13 cellular contexts compared by ENCODE assay signal in genomic region chr18:58230438-58231179, GRCh38.
A peak's percentile ranks its signal among the peaks of the same experiment; 100 is the strongest.
DNase-seq lines count a peak whose midpoint lies in the region; ATAC-seq, FAIRE-seq and TF ChIP-seq lines count a peak whose summit lies in the region.
"Had no signal": no experiment of that assay in that cellular context is flagged by ENCODE, and none has a peak within 500 bp of the region (broad histone marks: within the 10 kb centered on the region; RNA-seq: fewer than 3 reads in every experiment).

No MANE protein-coding gene starts in this region.

- H3K27me3 Mint-ChIP-seq in GM23338 (ENCODE audit: insufficient read depth, low read depth, poor library complexity), result peaks cover under 1% of the 10 kb centered on the region
- no peaks in the 10 kb centered on the region for H3K27me3 Mint-ChIP-seq in activated naive CD4-positive, alpha-beta T cell treated with anti-CD3 and anti-CD28 coated beads, Interleukin-2, amount 10 ng/mL, durations not matched to agents 7 days and 5 days
- H3K27me3 Mint-ChIP-seq: activated naive CD8-positive, alpha-beta T cell had no signal

- no peaks in the 10 kb centered on the region for H3K9me2 ChIP-seq in GM23338 (ENCODE audit: insufficient read depth)

- H3K9me3 ChIP-seq in kidney (ENCODE audit: control insufficient read depth in 1 of 2, low read length in 2 of 2) (no peaks in the 10 kb centered on the region), gastrocnemius medialis (no peaks in the 10 kb centered on the region)

- peak overlapping the region; percentile 79 for H3K27ac Mint-ChIP-seq in GM23338
- no peak overlapping the region for H3K27ac Mint-ChIP-seq in activated naive CD4-positive, alpha-beta T cell treated with anti-CD3 and anti-CD28 coated beads, Interleukin-2, amount 10 ng/mL, durations not matched to agents 7 days and 5 days
- H3K27ac Mint-ChIP-seq: activated naive CD8-positive, alpha-beta T cell had no signal

- H4K20me1 ChIP-seq in GM23338 (replicated peaks; ENCODE audit: insufficient read depth), result no peaks in the 10 kb centered on the region; the same call in 1 of the 2 replicates

- intact Hi-C loops in kidney (cut with DNase I), result no loop called here
- intact Hi-C loops in gastrocnemius medialis (cut with DNase I; ENCODE audit: low total_unique reads), result no loop called here

- H3K36me3 Mint-ChIP-seq in GM23338 (ENCODE audit: low read depth), result peaks cover 10% of the 10 kb centered on the region
- H3K36me3 Mint-ChIP-seq in activated naive CD4-positive, alpha-beta T cell treated with anti-CD3 and anti-CD28 coated beads, Interleukin-2, amount 10 ng/mL, durations not matched to agents 7 days and 5 days, result no peaks in the 10 kb centered on the region
- H3K36me3 Mint-ChIP-seq: activated naive CD8-positive, alpha-beta T cell had no signal

- no peak overlapping the region for H2AFZ ChIP-seq in GM23338

- H3K79me2 ChIP-seq in GM23338 (replicated peaks; ENCODE audit: insufficient read depth), result peaks cover 92% of the 10 kb centered on the region

- DNase-seq in A172 (ENCODE audit: low spot score) (peak; percentile 30), GM23338 (ENCODE audit: low spot score) (no peak), kidney (no peak), AG08396 (ENCODE audit: low spot score) (no peak), gastrocnemius medialis (no peak)
- DNase-seq in activated naive CD4-positive, alpha-beta T cell treated with anti-CD3 and anti-CD28 coated beads, Interleukin-2, amount 10 ng/mL, durations not matched to agents 7 days and 5 days, result no peak
- DNase-seq in effector CD8-positive, alpha-beta T cell (lab: John Stamatoyannopoulos, UW), result no peak
- DNase-seq: ACHN; activated CD4-positive, alpha-beta T cell treated with anti-CD3 and anti-CD28 coated beads for 4 hours; left cardiac atrium; NCI-H1694 had no signal

- H3K4me3 ChIP-seq in GM23338 (no peak overlapping the region), kidney (ENCODE audit: low read length in 2 of 2) (no peak overlapping the region), gastrocnemius medialis (no peak overlapping the region)

- H3K36me3 ChIP-seq in GM23338 (ENCODE audit: insufficient read depth), result no peaks in the 10 kb centered on the region
- H3K36me3 ChIP-seq in kidney (ENCODE audit: control insufficient read depth in 1 of 2, insufficient read depth in 2 of 2, low read length in 2 of 2), result no peaks in the 10 kb centered on the region
- H3K36me3 ChIP-seq in gastrocnemius medialis, result no peaks in the 10 kb centered on the region

- H3K4me1 Mint-ChIP-seq in GM23338, result peaks cover 61% of the 10 kb centered on the region
- H3K4me1 Mint-ChIP-seq in activated naive CD4-positive, alpha-beta T cell treated with anti-CD3 and anti-CD28 coated beads, Interleukin-2, amount 10 ng/mL, durations not matched to agents 7 days and 5 days, result no peaks in the 10 kb centered on the region

- no peak for FAIRE-seq in kidney (lab: Jason Lieb, UNC)

- ATAC-seq in GM23338 (no peak), gastrocnemius medialis (no peak)
- ATAC-seq: left cardiac atrium had no signal

- H3K4me3 Mint-ChIP-seq in GM23338, result no peak overlapping the region
- H3K4me3 Mint-ChIP-seq in activated naive CD4-positive, alpha-beta T cell treated with anti-CD3 and anti-CD28 coated beads, Interleukin-2, amount 10 ng/mL, durations not matched to agents 7 days and 5 days, result no peak overlapping the region
- H3K4me3 Mint-ChIP-seq: activated naive CD8-positive, alpha-beta T cell had no signal

- H3K4me1 ChIP-seq in GM23338 (ENCODE audit: insufficient read depth) (peaks cover 47% of the 10 kb centered on the region), kidney (ENCODE audit: control insufficient read depth in 1 of 2, insufficient read depth in 1 of 2, low read depth in 1 of 2, low read length in 2 of 2) (peaks cover 40 to 74% of the 10 kb centered on the region in 2 donors), gastrocnemius medialis (no peaks in the 10 kb centered on the region)

- in situ Hi-C loops in gastrocnemius medialis (cut with MboI; ENCODE audit: low sequenced_read_pairs in 4 of 4), result no loop called here

- H3F3A ChIP-seq in GM23338 (replicated peaks; ENCODE audit: low read depth), result no peaks in the 10 kb centered on the region

- H3K9ac ChIP-seq in kidney (ENCODE audit: low read length in 2 of 2), result peak overlapping the region in 1 of 2 donors; percentile 28

- CTCF ChIA-PET in activated naive CD4-positive, alpha-beta T cell treated with anti-CD3 and anti-CD28 coated beads, Interleukin-2, amount 10 ng/mL, durations not matched to agents 7 days and 5 days (lab: Charles Lee), result interaction anchor here (0.8 kb wide), 1 partner anchor 38 kb away, joined by 4 read pairs; no protein-coding TSS in a partner anchor

- no peaks in the 10 kb centered on the region; the same call in 2 of the 3 replicates for H3K9me3 Mint-ChIP-seq in GM23338
- peaks cover 2% of the 10 kb centered on the region for H3K9me3 Mint-ChIP-seq in activated naive CD4-positive, alpha-beta T cell treated with anti-CD3 and anti-CD28 coated beads, Interleukin-2, amount 10 ng/mL, durations not matched to agents 7 days and 5 days

- no peak overlapping the region for H3K27ac ChIP-seq in GM23338 (ENCODE audit: low read depth)
- H3K27ac ChIP-seq in VCaP, result peak overlapping the region; percentile 92
- H3K27ac ChIP-seq in kidney (ENCODE audit: low read depth in 2 of 2, low read length in 2 of 2), result peak overlapping the region; percentile 63 to 87
- no peak overlapping the region for H3K27ac ChIP-seq in gastrocnemius medialis

- H3K4me2 ChIP-seq in GM23338, result no peak overlapping the region

- no peaks in the 10 kb centered on the region for H3K27me3 ChIP-seq in GM23338 (ENCODE audit: insufficient read depth)
- H3K27me3 ChIP-seq in gastrocnemius medialis, result no peaks in the 10 kb centered on the region

- TF ChIP-seq POLR2A in gastrocnemius medialis (IDR thresholded peaks at IDR 0.05), result no peak

- TF ChIP-seq CTCF in GM23338 (conservative IDR thresholded peaks at IDR 0.05; ENCODE audit: low read depth in 2 of 2) (no peak), VCaP (conservative IDR thresholded peaks at IDR 0.05) (no peak), kidney (IDR thresholded peaks at IDR 0.05; ENCODE audit: borderline replicate concordance, extremely low read depth, insufficient read depth) (no peak), gastrocnemius medialis (IDR thresholded peaks at IDR 0.05 in 4 of 5, conservative IDR thresholded peaks at IDR 0.05 in 1 of 5) (no peak)

TF ChIP-seq in GM23338, 12 proteins besides CTCF, POLR2A, EP300 and RAD21:
- TF ChIP-seq ZNF114 (CRISPR knock-in tag; IDR thresholded peaks at IDR 0.05) (no peak), ZNF462 (CRISPR knock-in tag; IDR thresholded peaks at IDR 0.05) (no peak)

Comparison
In these comparisons a context has a peak if more than half of its experiments do, and no peak if none do; other contexts are left out.
1. H3K27ac ChIP-seq: peak in VCaP (single experiment) and kidney (2 of 2); none in GM23338 (single experiment) and gastrocnemius medialis (0 of 4).